In the genomic region with DNA sequence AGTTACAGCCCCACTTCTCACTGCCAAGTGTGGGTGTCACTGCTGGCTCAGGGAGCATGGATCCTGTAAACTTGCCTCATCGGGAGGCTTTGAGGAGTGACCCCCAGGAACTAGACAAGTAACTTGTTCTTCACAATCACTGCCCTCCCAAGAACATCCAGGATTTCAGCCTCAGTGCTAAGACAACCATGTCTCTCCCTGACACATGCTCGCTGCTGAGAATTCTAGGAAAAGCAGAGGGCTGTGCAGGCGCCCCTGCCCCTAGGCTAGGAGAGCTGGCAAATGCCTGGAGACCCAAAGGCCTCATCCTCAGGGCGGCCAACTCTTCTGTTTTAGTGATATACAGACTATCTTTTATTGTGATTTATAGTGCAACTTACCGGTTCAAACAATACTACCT, we compare ENCODE assay signal across 7 cellular contexts. TPM values are rescaled to one million over a fixed set of nuclear protein-coding genes. Genes with fewer than 3 reads are reported as not detected.
DNase-seq lines count a peak whose midpoint lies in the region; ATAC-seq, FAIRE-seq and TF ChIP-seq lines count a peak whose summit lies in the region.
"Not testable (repeated sequence)": the region's sequence is repeated elsewhere in the genome, so short reads cannot be mapped to it uniquely, and the experiment has no call there.

No MANE protein-coding gene starts in this region.

- not testable (repeated sequence) for H2AFZ ChIP-seq in GM23338; astrocyte (ENCODE audit: low read depth, low read length)

- not testable (repeated sequence) for H3F3A ChIP-seq in GM23338 (replicated peaks; ENCODE audit: low read depth)

- H3K27me3 ChIP-seq in GM23338 (ENCODE audit: insufficient read depth); astrocyte (ENCODE audit: insufficient read depth, low read length); psoas muscle (ENCODE audit: insufficient read depth in 3 of 3, low read length in 2 of 3); suprapubic skin: not testable (repeated sequence)

- TF ChIP-seq CTCF in GM23338 (conservative IDR thresholded peaks at IDR 0.05; ENCODE audit: low read depth in 2 of 2); astrocyte (IDR thresholded peaks at IDR 0.05; ENCODE audit: insufficient read depth, low read depth, low read length); nephron (IDR thresholded peaks at IDR 0.05; ENCODE audit: unreplicated experiment in 3 of 3); psoas muscle (IDR thresholded peaks at IDR 0.05); suprapubic skin (IDR thresholded peaks at IDR 0.05): not testable (repeated sequence)

- peaks cover 12% of the 10 kb centered on the region for H3K27me3 Mint-ChIP-seq in GM23338 (ENCODE audit: insufficient read depth, low read depth, poor library complexity)
- not testable (repeated sequence) for H3K27me3 Mint-ChIP-seq in T-helper 17 cell; activated T-helper 17 cell treated with anti-CD3 and anti-CD28 coated beads, Interleukin-2, amount 50 U/mL, for 72 hours; astrocyte (ENCODE audit: low read depth, unreplicated experiment); nephron (ENCODE audit: low read depth)

- not testable (repeated sequence) for H3K9me2 ChIP-seq in GM23338 (ENCODE audit: insufficient read depth)

- not testable (repeated sequence) for TF ChIP-seq EP300 in suprapubic skin (IDR thresholded peaks at IDR 0.05)

- not testable (repeated sequence) for TF ChIP-seq POLR2A in suprapubic skin (IDR thresholded peaks at IDR 0.05)

- H4K20me1 ChIP-seq in GM23338 (replicated peaks; ENCODE audit: insufficient read depth); astrocyte (ENCODE audit: insufficient read depth, low read length): not testable (repeated sequence)

- not testable (repeated sequence) for H3K4me3 Mint-ChIP-seq in GM23338; T-helper 17 cell; activated T-helper 17 cell treated with anti-CD3 and anti-CD28 coated beads, Interleukin-2, amount 50 U/mL, for 72 hours; astrocyte (ENCODE audit: unreplicated experiment)
- H3K4me3 Mint-ChIP-seq in nephron: peak overlapping the region; percentile 21 to 55 (median 37)

- not testable (repeated sequence) for DNase-seq in GM23338 (ENCODE audit: low spot score); T-helper 17 cell; astrocyte (ENCODE audit: low read depth); psoas muscle
- DNase-seq in suprapubic skin (ENCODE audit: low spot score in 2 of 2): peak; percentile 4 to 15

- not testable (repeated sequence) for H3K36me3 ChIP-seq in GM23338 (ENCODE audit: insufficient read depth); astrocyte (ENCODE audit: insufficient read depth, low read length)
- H3K36me3 ChIP-seq in psoas muscle (ENCODE audit: insufficient read depth in 1 of 2, low read depth in 1 of 2): peaks cover 15 to 58% of the 10 kb centered on the region in 2 donors
- H3K36me3 ChIP-seq in suprapubic skin: peaks cover 36% of the 10 kb centered on the region

- H3K36me3 Mint-ChIP-seq in GM23338 (ENCODE audit: low read depth) (peaks cover 69% of the 10 kb centered on the region), nephron (ENCODE audit: low read depth) (peaks cover 42% of the 10 kb centered on the region)
- H3K36me3 Mint-ChIP-seq in T-helper 17 cell (ENCODE audit: low read depth); astrocyte (ENCODE audit: low read depth, unreplicated experiment): not testable (repeated sequence)
- H3K36me3 Mint-ChIP-seq in activated T-helper 17 cell treated with anti-CD3 and anti-CD28 coated beads, Interleukin-2, amount 50 U/mL, for 72 hours (ENCODE audit: low read depth): peaks cover 56% of the 10 kb centered on the region

- ATAC-seq in GM23338; T-helper 17 cell; activated T-helper 17 cell treated with anti-CD3 and anti-CD28 coated beads, Interleukin-2, amount 50 U/mL, for 72 hours (replicated peaks); psoas muscle: not testable (repeated sequence)

- H3K4me1 ChIP-seq in GM23338 (ENCODE audit: insufficient read depth) (peaks cover 46% of the 10 kb centered on the region), astrocyte (ENCODE audit: insufficient read depth, low read length) (peaks cover 23% of the 10 kb centered on the region), psoas muscle (peaks cover 20% of the 10 kb centered on the region), suprapubic skin (peaks cover 39% of the 10 kb centered on the region)

- H3K4me3 ChIP-seq in GM23338; astrocyte (ENCODE audit: insufficient read depth, low read depth, low read length); psoas muscle; suprapubic skin: not testable (repeated sequence)

- WGBS in psoas muscle, 3 donors: 67 to 87% (median 83%) methylated on average over 3 to 4 of the region's 5 CpGs
- 54% methylated on average over 3 of the region's 5 CpGs for WGBS in suprapubic skin

- FAIRE-seq in astrocyte (lab: Jason Lieb, UNC): not testable (repeated sequence)

- not testable (repeated sequence) for H3K9me3 ChIP-seq in T-helper 17 cell (ENCODE audit: control insufficient read depth, low read length, poor library complexity, severe bottlenecking); astrocyte (ENCODE audit: insufficient read depth, low read depth, low read length); psoas muscle; suprapubic skin

- H3K27ac ChIP-seq in GM23338 (ENCODE audit: low read depth); astrocyte (ENCODE audit: low read depth, low read length); suprapubic skin: not testable (repeated sequence)
- H3K27ac ChIP-seq in psoas muscle: peak overlapping the region; percentile 99

- H3K4me1 Mint-ChIP-seq in GM23338 (peaks cover 51% of the 10 kb centered on the region), T-helper 17 cell (peaks cover 19% of the 10 kb centered on the region), nephron (peaks cover 11% of the 10 kb centered on the region)
- H3K4me1 Mint-ChIP-seq in activated T-helper 17 cell treated with anti-CD3 and anti-CD28 coated beads, Interleukin-2, amount 50 U/mL, for 72 hours: peaks cover 21% of the 10 kb centered on the region
- H3K4me1 Mint-ChIP-seq in astrocyte (ENCODE audit: low read depth, unreplicated experiment): not testable (repeated sequence)

- not testable (repeated sequence) for H3K4me2 ChIP-seq in GM23338; astrocyte (ENCODE audit: low read length)

- H3K9me3 Mint-ChIP-seq in GM23338; activated T-helper 17 cell treated with anti-CD3 and anti-CD28 coated beads, Interleukin-2, amount 50 U/mL, for 72 hours; astrocyte (ENCODE audit: unreplicated experiment); nephron: not testable (repeated sequence)

- not testable (repeated sequence) for H3K9ac ChIP-seq in astrocyte (ENCODE audit: low read length)

- intact Hi-C loops in psoas muscle (cut with DNase I): not testable (repeated sequence)

- peaks cover 28% of the 10 kb centered on the region for H3K79me2 ChIP-seq in GM23338 (replicated peaks; ENCODE audit: insufficient read depth)
- not testable (repeated sequence) for H3K79me2 ChIP-seq in astrocyte (ENCODE audit: insufficient read depth, low read length)

- H3K27ac Mint-ChIP-seq in GM23338: peak overlapping the region; percentile 84
- H3K27ac Mint-ChIP-seq in T-helper 17 cell: peak overlapping the region; percentile 82
- peak overlapping the region; percentile 73 for H3K27ac Mint-ChIP-seq in activated T-helper 17 cell treated with anti-CD3 and anti-CD28 coated beads, Interleukin-2, amount 50 U/mL, for 72 hours
- peak overlapping the region; percentile 53 for H3K27ac Mint-ChIP-seq in astrocyte (ENCODE audit: unreplicated experiment)
- H3K27ac Mint-ChIP-seq in nephron: not testable (repeated sequence)

RNA-seq across cellular contexts. Expression of a gene that starts 3.5 kb away (rescaled TPM):
- 117 and 125 TPM in 2 replicates for total RNA-seq in GM23338 (2014; rRNA removed; shearing (Covaris generic))
- polyA plus RNA-seq in GM23338 (2016; fragmentation: Nextera tagmentation; extraction: Ambion mirVana) (159 and 173 TPM in 2 replicates), psoas muscle (100 to 1,000 TPM in 2 of 3 donors, 10 to 100 TPM in 1; 80.1 to 201 (median 159) TPM)
- total RNA-seq in T-helper 17 cell (10 to 100 TPM in 1 of 2 donors, 1 to 10 TPM in 1; 9.2 to 14.2 TPM), astrocyte (9.4 and 12.4 TPM in 2 replicates), psoas muscle (100 to 1,000 TPM in 2 of 4 donors, 10 to 100 TPM in 2; 42.8 to 129 (median 101) TPM), suprapubic skin (10 to 100 TPM; 22.8 to 40.4 (median 38.3) TPM)
- 10 to 100 TPM; 25.1 to 29.3 TPM for total RNA-seq in activated T-helper 17 cell treated with anti-CD3 and anti-CD28 coated beads, Interleukin-2, amount 50 U/mL, for 72 hours

RNA-seq across cellular contexts. Expression of a gene that starts 31.9 kb away (rescaled TPM):
- 37.6 and 38.5 TPM in 2 replicates for total RNA-seq in GM23338 (2014; rRNA removed; shearing (Covaris generic))
- polyA plus RNA-seq in GM23338 (2016; fragmentation: Nextera tagmentation; extraction: Ambion mirVana): 25.9 and 26.0 TPM in 2 replicates
- total RNA-seq in T-helper 17 cell: 10 to 100 TPM in 1 of 2 donors, 1 to 10 TPM in 1; 9.1 to 26.4 TPM
- 10 to 100 TPM; 22.1 to 26.0 TPM for total RNA-seq in activated T-helper 17 cell treated with anti-CD3 and anti-CD28 coated beads, Interleukin-2, amount 50 U/mL, for 72 hours
- 68.4 and 75.3 TPM in 2 replicates for total RNA-seq in astrocyte
- total RNA-seq in psoas muscle: 100 to 1,000 TPM in 3 of 4 donors, 10 to 100 TPM in 1; 92.3 to 205 (median 141) TPM
- 100 to 1,000 TPM; 161 to 239 (median 174) TPM for polyA plus RNA-seq in psoas muscle
- total RNA-seq in suprapubic skin: 10 to 100 TPM; 26.8 to 53.4 (median 36.8) TPM
